Comparison of ENCODE assay signal across 1 cellular context in genomic region chr5:167478156-167478555, GRCh38.
TF ChIP-seq lines count a peak whose summit lies in the region.

No MANE protein-coding gene starts in this region.

TF ChIP-seq in H1, 55 proteins besides CTCF, POLR2A, EP300 and RAD21 (continued from another document):
- no peak for TF ChIP-seq SP4 (IDR thresholded peaks at IDR 0.05; ENCODE audit: low read length)
- TF ChIP-seq MAFK (IDR thresholded peaks at IDR 0.05; ENCODE audit: low read depth, low read length), result no peak
- no peak for TF ChIP-seq RXRA (IDR thresholded peaks at IDR 0.05; ENCODE audit: insufficient read depth, low read depth, low read length)
